In genomic region chr1:200883118-200883517, GRCh38 we compare ENCODE assay signal across 26 cellular contexts. TPM values are rescaled to one million over a fixed set of nuclear protein-coding genes. Genes with fewer than 3 reads are reported as not detected.
DNase-seq lines count a peak whose midpoint lies in the region; ATAC-seq, FAIRE-seq and TF ChIP-seq lines count a peak whose summit lies in the region.
"Had no signal": no experiment of that assay in that cellular context is flagged by ENCODE, and none has a peak within 500 bp of the region (broad histone marks: within the 10 kb centered on the region; RNA-seq: fewer than 3 reads in every experiment).

No MANE protein-coding gene starts in this region.

- H3F3A ChIP-seq in Loucy (ENCODE audit: low read depth), result peaks cover 18% of the 10 kb centered on the region

- no peak for TF ChIP-seq RAD21 in HepG2 (CRISPR knock-in tag; IDR thresholded peaks at IDR 0.05)

- H4K20me1 ChIP-seq in Loucy (ENCODE audit: insufficient read depth, low read length, poor library complexity, severe bottlenecking), result no peaks in the 10 kb centered on the region
- no peaks in the 10 kb centered on the region for H4K20me1 ChIP-seq in HepG2 (ENCODE audit: insufficient read depth, low read length)

- no peaks in the 10 kb centered on the region for H3K9me2 ChIP-seq in Loucy (replicated peaks; ENCODE audit: low read depth, low read length)

- TF ChIP-seq CTCF in Loucy (conservative IDR thresholded peaks at IDR 0.05; ENCODE audit: low read length) (no peak), HepG2 (CRISPR knock-in tag; IDR thresholded peaks at IDR 0.05) (no peak)

- H2AFZ ChIP-seq in Loucy (ENCODE audit: low read length), result no peak overlapping the region
- no peak overlapping the region for H2AFZ ChIP-seq in HepG2 (ENCODE audit: low read length)

- 92% methylated on average over 3 of the region's 3 CpGs for WGBS in HepG2 (ENCODE audit: low lambda C conversion rate)

- intact Hi-C loops in HepG2 (cut with micrococcal nuclease; ENCODE audit: unreplicated experiment), result no loop called here

- H3K4me3 ChIP-seq in Loucy (ENCODE audit: low read length, poor library complexity, severe bottlenecking), result no peak overlapping the region
- no peak overlapping the region for H3K4me3 ChIP-seq in HepG2 (replicated peaks in 1 of 3; ENCODE audit: insufficient read depth in 1 of 3, low read depth in 2 of 3, low read length in 3 of 3)
- H3K4me3 ChIP-seq: A549, MG63, Peyer's patch had no signal

- peaks cover 27% of the 10 kb centered on the region for H3K4me1 Mint-ChIP-seq in activated naive CD4-positive, alpha-beta T cell treated with anti-CD3 and anti-CD28 coated beads, Interleukin-2, amount 10 ng/mL, durations not matched to agents 7 days and 5 days

- TF ChIP-seq POLR2A in HepG2 (IDR thresholded peaks at IDR 0.05; ENCODE audit: insufficient read depth in 1 of 2, low read depth in 2 of 2, low read length in 2 of 2), result no peak

- H3K4me2 ChIP-seq in Loucy (ENCODE audit: low read depth, low read length, poor library complexity, severe bottlenecking) (peak overlapping the region; percentile 72), HepG2 (ENCODE audit: low read depth, low read length) (no peak overlapping the region)
- H3K4me2 ChIP-seq: A549 had no signal

- H3K4me3 Mint-ChIP-seq in activated naive CD4-positive, alpha-beta T cell treated with anti-CD3 and anti-CD28 coated beads, Interleukin-2, amount 10 ng/mL, durations not matched to agents 7 days and 5 days, result no peak overlapping the region
- H3K4me3 Mint-ChIP-seq: CD8-positive, alpha-beta memory T cell had no signal

- H3K36me3 Mint-ChIP-seq in activated naive CD4-positive, alpha-beta T cell treated with anti-CD3 and anti-CD28 coated beads, Interleukin-2, amount 10 ng/mL, durations not matched to agents 7 days and 5 days, result no peaks in the 10 kb centered on the region
- H3K36me3 Mint-ChIP-seq: CD8-positive, alpha-beta memory T cell had no signal

- peaks cover 40% of the 10 kb centered on the region for H3K79me2 ChIP-seq in Loucy (ENCODE audit: insufficient read depth, low read length)
- no peaks in the 10 kb centered on the region for H3K79me2 ChIP-seq in HepG2 (ENCODE audit: insufficient read depth, low read length)

- no TSS peak for BruUV-seq in HepG2 (replicated peaks; lab: Mats Ljungman, UMichigan)

- no peak overlapping the region for H3K27ac ChIP-seq in HepG2 (ENCODE audit: extremely low read length, insufficient read depth, low read length)
- H3K27ac ChIP-seq: A549, Peyer's patch had no signal

- in situ Hi-C loops in HepG2 (cut with HindIII; ENCODE audit: extremely low pct_ligation_motif_present, low pct_unique_long_range_greater_than_20kb), result no loop called here

- H3K27me3 ChIP-seq in Loucy (ENCODE audit: insufficient read depth, low read length, poor library complexity, severe bottlenecking) (no peaks in the 10 kb centered on the region), HepG2 (ENCODE audit: control insufficient read depth in 1 of 2, insufficient read depth in 2 of 2, low read length in 2 of 2) (no peaks in the 10 kb centered on the region)
- H3K27me3 ChIP-seq: Peyer's patch had no signal

- peaks cover 79% of the 10 kb centered on the region for H3K4me1 ChIP-seq in Loucy (ENCODE audit: insufficient read depth, low read length, poor library complexity, severe bottlenecking)
- H3K4me1 ChIP-seq in HepG2 (ENCODE audit: insufficient read depth, low read length), result peaks cover 19% of the 10 kb centered on the region

- no peaks in the 10 kb centered on the region for H3K9me3 ChIP-seq in Loucy (ENCODE audit: insufficient read depth, low read depth, low read length)
- no peaks in the 10 kb centered on the region for H3K9me3 ChIP-seq in HepG2 (ENCODE audit: low read length)
- H3K9me3 ChIP-seq: A549, MG63, Peyer's patch had no signal

- CTCF ChIA-PET in activated naive CD4-positive, alpha-beta T cell treated with anti-CD3 and anti-CD28 coated beads, Interleukin-2, amount 10 ng/mL, durations not matched to agents 7 days and 5 days (lab: Charles Lee), result no interaction called here
- CTCF ChIA-PET in HepG2 (lab: Yijun Ruan, JAX; ENCODE audit: low intra/inter-chr PET ratio, low total read pairs), result no interaction called here

- H3K27me3 Mint-ChIP-seq in activated naive CD4-positive, alpha-beta T cell treated with anti-CD3 and anti-CD28 coated beads, Interleukin-2, amount 10 ng/mL, durations not matched to agents 7 days and 5 days, result peaks cover 29% of the 10 kb centered on the region

- POLR2A ChIA-PET in HepG2 (lab: Yijun Ruan, JAX), result interaction anchor here (1.4 kb wide), 1 partner anchor 9 kb away, joined by 3 read pairs; no protein-coding TSS in a partner anchor

- DNase-seq in activated naive CD4-positive, alpha-beta T cell treated with Interleukin-2 at 50 U/mL for 16 hours, result peak; percentile 1
- DNase-seq in activated naive CD4-positive, alpha-beta T cell treated with anti-CD3 and anti-CD28 coated beads, Interleukin-2, amount 10 ng/mL, durations not matched to agents 7 days and 5 days, result no peak
- peak; percentile 28 for DNase-seq in activated CD8-positive, alpha-beta memory T cell treated with anti-CD3 and anti-CD28 coated beads, Interleukin-2, amount 50 U/mL, for 48 hours
- DNase-seq in stimulated activated CD8-positive, alpha-beta memory T cell treated with anti-CD3 and anti-CD28 coated beads, Interleukin-4, amount 100 ng/mL, for 48 hours, result peak; percentile 21
- no peak for DNase-seq in HepG2 (ENCODE audit: low spot score)
- DNase-seq: CD8-positive, alpha-beta memory T cell; GOT3; IMR-90; Karpas-422; MG63; NCI-H1092; NCI-H146; NCI-H2029 treated with DMSO at 0.1 percent for 48 hours; NCI-H2171; NCI-H526; Peyer's patch had no signal

- no peak for FAIRE-seq in HepG2 (lab: Jason Lieb, UNC)
- FAIRE-seq: GM12892, GM18507 had no signal

- H3K36me3 ChIP-seq in Loucy (ENCODE audit: insufficient read depth, low read length) (no peaks in the 10 kb centered on the region), HepG2 (replicated peaks in 1 of 2; ENCODE audit: control insufficient read depth in 1 of 2, insufficient read depth in 2 of 2, low read length in 2 of 2) (no peaks in the 10 kb centered on the region)
- H3K36me3 ChIP-seq: MG63, Peyer's patch had no signal

- H3K9me3 Mint-ChIP-seq in activated naive CD4-positive, alpha-beta T cell treated with anti-CD3 and anti-CD28 coated beads, Interleukin-2, amount 10 ng/mL, durations not matched to agents 7 days and 5 days, result no peaks in the 10 kb centered on the region
- H3K9me3 Mint-ChIP-seq: CD8-positive, alpha-beta memory T cell had no signal

- no peak overlapping the region for H3K27ac Mint-ChIP-seq in activated naive CD4-positive, alpha-beta T cell treated with anti-CD3 and anti-CD28 coated beads, Interleukin-2, amount 10 ng/mL, durations not matched to agents 7 days and 5 days

- H3K9ac ChIP-seq in Loucy (ENCODE audit: low read depth, low read length, poor library complexity, severe bottlenecking), result peak overlapping the region; percentile 59
- H3K9ac ChIP-seq in HepG2 (ENCODE audit: insufficient read depth, low read depth, low read length), result no peak overlapping the region

- no peak for TF ChIP-seq EP300 in HepG2 (IDR thresholded peaks at IDR 0.05; ENCODE audit: low read depth in 2 of 2, low read length in 2 of 2)
- no peak for TF ChIP-seq EP300 in HepG2 (CRISPR knock-in tag; IDR thresholded peaks at IDR 0.05; ENCODE audit: borderline replicate concordance)

- ATAC-seq in HG03469 (IDR thresholded peaks at IDR 0.05; ENCODE audit: unreplicated experiment) (no peak), HepG2 (no peak), SK-N-SH treated with all-trans-retinoic acid at 6 μM for 48 hours (no peak)
- ATAC-seq: A549, Right ventricle myocardium inferior had no signal

RNA-seq across cellular contexts. Expression of gene GPR25, which starts 10.3 kb away (rescaled TPM):
- total RNA-seq in HepG2 (2016; rRNA removed; fragmentation: Illumina TruSeq; extraction: Trizol), result not detected in 2 replicates
- total RNA-seq in HepG2 (2016; cell fraction: cytosol; rRNA removed; fragmentation: Illumina TruSeq; extraction: Trizol; ENCODE audit: low read depth), result not detected in 2 replicates
- not detected in 2 replicates for total RNA-seq in HepG2 (2016; cell fraction: insoluble cytoplasmic fraction; rRNA removed; fragmentation: Illumina TruSeq; extraction: Trizol)
- total RNA-seq in HepG2 (2016; cell fraction: membrane; rRNA removed; fragmentation: Illumina TruSeq; extraction: Trizol), result not detected in 2 replicates
- total RNA-seq in HepG2 (2016; cell fraction: nucleus; rRNA removed; fragmentation: Illumina TruSeq; extraction: Trizol), result not detected in 2 replicates
- polyA plus RNA-seq in HepG2 (2011; rRNA removed), result not detected in 2 replicates
- not detected in 2 replicates for polyA plus RNA-seq in HepG2 (2011; cell fraction: cytosol; rRNA removed)
- 0.14 TPM in 1 of 2 replicates, not detected in the other for polyA plus RNA-seq in HepG2 (2011; cell fraction: nucleus; rRNA removed)
- not detected in 2 replicates for polyA plus RNA-seq in HepG2 (2012)
- polyA plus RNA-seq in HepG2 (2016; cell fraction: cytosol; fragmentation: Illumina TruSeq; extraction: Trizol; ENCODE audit: low read depth), result not detected in 2 replicates
- not detected in 2 replicates for polyA plus RNA-seq in HepG2 (2016; cell fraction: insoluble cytoplasmic fraction; fragmentation: Illumina TruSeq; extraction: Trizol; ENCODE audit: low read depth)
- not detected in 2 replicates for polyA plus RNA-seq in HepG2 (2016; cell fraction: membrane; fragmentation: Illumina TruSeq; extraction: Trizol; ENCODE audit: low read depth)
- polyA plus RNA-seq in HepG2 (2016; cell fraction: nucleus; fragmentation: Illumina TruSeq; extraction: Trizol; ENCODE audit: insufficient read depth, low read depth), result not detected in 2 replicates
- polyA minus RNA-seq in HepG2 (2011; rRNA and poly(A)+ RNA removed; ENCODE audit: low replicate concordance), result not detected in 2 replicates
- polyA minus RNA-seq in HepG2 (2011; cell fraction: cytosol; rRNA and poly(A)+ RNA removed), result not detected in 2 replicates
- not detected in 2 replicates for polyA minus RNA-seq in HepG2 (2011; cell fraction: nucleus; rRNA and poly(A)+ RNA removed)
- total RNA-seq: HT-29, IMR-90, Peyer's patch, Right ventricle myocardium inferior, SK-MEL-5 had no signal
- polyA plus RNA-seq: A549, BJ, IMR-90 had no signal

RNA-seq across cellular contexts. Expression of gene INAVA, which starts 11.6 kb away (rescaled TPM):
- 11.7 and 13.5 TPM in 2 replicates for total RNA-seq in HepG2 (2016; rRNA removed; fragmentation: Illumina TruSeq; extraction: Trizol)
- 3.1 and 3.9 TPM in 2 replicates for total RNA-seq in HepG2 (2016; cell fraction: cytosol; rRNA removed; fragmentation: Illumina TruSeq; extraction: Trizol; ENCODE audit: low read depth)
- total RNA-seq in HepG2 (2016; cell fraction: insoluble cytoplasmic fraction; rRNA removed; fragmentation: Illumina TruSeq; extraction: Trizol), result 10.6 and 11.8 TPM in 2 replicates
- total RNA-seq in HepG2 (2016; cell fraction: membrane; rRNA removed; fragmentation: Illumina TruSeq; extraction: Trizol), result 8.9 and 10.3 TPM in 2 replicates
- total RNA-seq in HepG2 (2016; cell fraction: nucleus; rRNA removed; fragmentation: Illumina TruSeq; extraction: Trizol), result 11.6 and 14.2 TPM in 2 replicates
- 6.0 and 6.4 TPM in 2 replicates for polyA plus RNA-seq in HepG2 (2011; rRNA removed)
- polyA plus RNA-seq in HepG2 (2011; cell fraction: cytosol; rRNA removed), result 3.9 and 5.0 TPM in 2 replicates
- 18.1 and 23.0 TPM in 2 replicates for polyA plus RNA-seq in HepG2 (2011; cell fraction: nucleus; rRNA removed)
- polyA plus RNA-seq in HepG2 (2012), result 3.4 and 3.6 TPM in 2 replicates
- polyA plus RNA-seq in HepG2 (2016; cell fraction: cytosol; fragmentation: Illumina TruSeq; extraction: Trizol; ENCODE audit: low read depth), result 1.4 and 1.5 TPM in 2 replicates
- 10.3 and 14.8 TPM in 2 replicates for polyA plus RNA-seq in HepG2 (2016; cell fraction: insoluble cytoplasmic fraction; fragmentation: Illumina TruSeq; extraction: Trizol; ENCODE audit: low read depth)
- polyA plus RNA-seq in HepG2 (2016; cell fraction: membrane; fragmentation: Illumina TruSeq; extraction: Trizol; ENCODE audit: low read depth), result 4.6 and 5.4 TPM in 2 replicates
- polyA plus RNA-seq in HepG2 (2016; cell fraction: nucleus; fragmentation: Illumina TruSeq; extraction: Trizol; ENCODE audit: insufficient read depth, low read depth), result 28.3 and 29.7 TPM in 2 replicates
- 0.42 and 11.2 TPM in 2 replicates for polyA minus RNA-seq in HepG2 (2011; rRNA and poly(A)+ RNA removed; ENCODE audit: low replicate concordance)
- polyA minus RNA-seq in HepG2 (2011; cell fraction: cytosol; rRNA and poly(A)+ RNA removed), result 4.3 and 7.2 TPM in 2 replicates
- polyA minus RNA-seq in HepG2 (2011; cell fraction: nucleus; rRNA and poly(A)+ RNA removed), result 6.0 and 7.9 TPM in 2 replicates
- total RNA-seq: Right ventricle myocardium inferior, SK-MEL-5 had no signal

Comparison
In these comparisons a context has a peak if more than half of its experiments do, and no peak if none do; other contexts are left out.
1. DNase-seq: peak in activated naive CD4-positive, alpha-beta T cell treated with Interleukin-2 at 50 U/mL for 16 hours (single experiment), activated CD8-positive, alpha-beta memory T cell treated with anti-CD3 and anti-CD28 coated beads, Interleukin-2, amount 50 U/mL, for 48 hours (single experiment) and stimulated activated CD8-positive, alpha-beta memory T cell treated with anti-CD3 and anti-CD28 coated beads, Interleukin-4, amount 100 ng/mL, for 48 hours (single experiment); none in activated naive CD4-positive, alpha-beta T cell treated with anti-CD3 and anti-CD28 coated beads, Interleukin-2, amount 10 ng/mL, durations not matched to agents 7 days and 5 days (single experiment) and HepG2 (single experiment).